ENCODE assay signal across 11 cellular contexts in genomic region chr2:64455545-64455944, GRCh38. TPM values are rescaled to one million over a fixed set of nuclear protein-coding genes. Genes with fewer than 3 reads are reported as not detected.
DNase-seq lines count a peak whose midpoint lies in the region; FAIRE-seq and TF ChIP-seq lines count a peak whose summit lies in the region.
"Had no signal": no experiment of that assay in that cellular context is flagged by ENCODE, and none has a peak within 500 bp of the region (broad histone marks: within the 10 kb centered on the region; RNA-seq: fewer than 3 reads in every experiment).

No MANE protein-coding gene starts in this region.

- H3K9me3 ChIP-seq in cardiac muscle cell (ENCODE audit: low read depth), result no peaks in the 10 kb centered on the region
- H3K9me3 ChIP-seq: SJSA1 had no signal

- peaks cover 44% of the 10 kb centered on the region for H3K27me3 Mint-ChIP-seq in activated T-helper 1 cell treated with anti-CD3 and anti-CD28 coated beads, Interleukin-12 subunit alpha, Interleukin-12 subunit beta, Interleukin-2, Interleukin-4 antibody, amounts not matched to agents 30 ng/mL and 10 ng/mL and 1 ng/mL, durations not matched to agents 14 hours and 24 hours and 36 hours (ENCODE audit: insufficient read depth)

- peak overlapping the region; percentile 83 for H3K4me3 Mint-ChIP-seq in activated T-helper 1 cell treated with anti-CD3 and anti-CD28 coated beads, Interleukin-12 subunit alpha, Interleukin-12 subunit beta, Interleukin-2, Interleukin-4 antibody, amounts not matched to agents 30 ng/mL and 10 ng/mL and 1 ng/mL, durations not matched to agents 14 hours and 24 hours and 36 hours

- H3K4me1 ChIP-seq in cardiac muscle cell (ENCODE audit: low read depth), result peaks cover 4% of the 10 kb centered on the region

- FAIRE-seq in urothelium cell line (lab: Jason Lieb, UNC) (peak; percentile 82), D721Med (lab: Jason Lieb, UNC) (no peak)

- no peak for DNase-seq in cardiac muscle cell (ENCODE audit: low read depth in 1 of 2, low spot score in 1 of 2)
- no peak for DNase-seq in cardiac septum (ENCODE audit: low spot score)
- no peak for DNase-seq in activated T-helper 1 cell treated with anti-CD3 and anti-CD28 coated beads, Interleukin-12 subunit alpha, Interleukin-12 subunit beta, Interleukin-2, Interleukin-4 antibody, amounts not matched to agents 30 ng/mL and 10 ng/mL and 1 ng/mL, durations not matched to agents 14 hours and 24 hours and 36 hours (ENCODE audit: low spot score)
- DNase-seq in kidney tubule cell (ENCODE audit: low spot score), result peak; percentile 13
- peak; percentile 73 for DNase-seq in urothelium cell line (ENCODE audit: low spot score)
- no peak for DNase-seq in D721Med (ENCODE audit: insufficient read length, low spot score)
- DNase-seq in stimulated activated CD4-positive, alpha-beta T cell treated with anti-CD3 and anti-CD28 coated beads, Interleukin-1b, Interleukin-23, amount 100 ng/mL, for 48 hours, result no peak
- no peak for DNase-seq in NCI-H2081 (lab: John Stamatoyannopoulos, UW)
- DNase-seq: DMS79; stimulated activated CD4-positive, alpha-beta T cell treated with anti-CD3 and anti-CD28 coated beads, Interleukin-15, amount 100 ng/mL, for 24 hours had no signal

- H3K4me1 Mint-ChIP-seq in activated T-helper 1 cell treated with anti-CD3 and anti-CD28 coated beads, Interleukin-12 subunit alpha, Interleukin-12 subunit beta, Interleukin-2, Interleukin-4 antibody, amounts not matched to agents 30 ng/mL and 10 ng/mL and 1 ng/mL, durations not matched to agents 14 hours and 24 hours and 36 hours (ENCODE audit: low read depth), result no peaks in the 10 kb centered on the region

- peak overlapping the region; percentile 69 for H3K4me3 ChIP-seq in cardiac muscle cell

- H3K9me3 Mint-ChIP-seq in activated T-helper 1 cell treated with anti-CD3 and anti-CD28 coated beads, Interleukin-12 subunit alpha, Interleukin-12 subunit beta, Interleukin-2, Interleukin-4 antibody, amounts not matched to agents 30 ng/mL and 10 ng/mL and 1 ng/mL, durations not matched to agents 14 hours and 24 hours and 36 hours, result no peaks in the 10 kb centered on the region

- no peak overlapping the region for H3K27ac ChIP-seq in cardiac muscle cell
- H3K27ac ChIP-seq: SJSA1 had no signal

- intact Hi-C loops in cardiac septum (cut with DNase I), result loop anchor here (2.0 kb wide), 1 partner anchor 31 kb away; no protein-coding TSS in a partner anchor
- intact Hi-C loops in activated T-helper 1 cell treated with anti-CD3 and anti-CD28 coated beads, Interleukin-12 subunit alpha, Interleukin-12 subunit beta, Interleukin-2, Interleukin-4 antibody, amounts not matched to agents 30 ng/mL and 10 ng/mL and 1 ng/mL, durations not matched to agents 14 hours and 24 hours and 36 hours (cut with micrococcal nuclease), result loop anchor here (10.0 kb wide), 1 partner anchor 871 kb away; the partner anchor contains the start of genes MDH1 and WDPCP

- H3K36me3 ChIP-seq in cardiac muscle cell, result peaks cover 7% of the 10 kb centered on the region

- no peaks in the 10 kb centered on the region for H3K36me3 Mint-ChIP-seq in activated T-helper 1 cell treated with anti-CD3 and anti-CD28 coated beads, Interleukin-12 subunit alpha, Interleukin-12 subunit beta, Interleukin-2, Interleukin-4 antibody, amounts not matched to agents 30 ng/mL and 10 ng/mL and 1 ng/mL, durations not matched to agents 14 hours and 24 hours and 36 hours (ENCODE audit: low read depth)

- TF ChIP-seq CTCF in cardiac muscle cell (IDR thresholded peaks at IDR 0.05; ENCODE audit: low read depth, low read length) (no peak), D721Med (IDR thresholded peaks at IDR 0.05; ENCODE audit: insufficient read depth, missing control alignments) (no peak)

- H3K27ac Mint-ChIP-seq in activated T-helper 1 cell treated with anti-CD3 and anti-CD28 coated beads, Interleukin-12 subunit alpha, Interleukin-12 subunit beta, Interleukin-2, Interleukin-4 antibody, amounts not matched to agents 30 ng/mL and 10 ng/mL and 1 ng/mL, durations not matched to agents 14 hours and 24 hours and 36 hours, result peak overlapping the region; percentile 57

- no peaks in the 10 kb centered on the region for H3K27me3 ChIP-seq in cardiac muscle cell
- H3K27me3 ChIP-seq: SJSA1 had no signal

RNA-seq across cellular contexts. Expression of gene LGALSL, which starts 1.6 kb away (rescaled TPM):
- total RNA-seq in cardiac muscle cell (12.8 and 15.8 TPM in 2 replicates), cardiac septum (13.1 TPM)
- 12.4 and 21.2 TPM in 2 replicates for polyA plus RNA-seq in cardiac muscle cell
- total RNA-seq in activated T-helper 1 cell treated with anti-CD3 and anti-CD28 coated beads, Interleukin-12 subunit alpha, Interleukin-12 subunit beta, Interleukin-2, Interleukin-4 antibody, amounts not matched to agents 30 ng/mL and 10 ng/mL and 1 ng/mL, durations not matched to agents 14 hours and 24 hours and 36 hours, result 2.5 and 3.1 TPM in 2 replicates

Comparison
In these comparisons a context has a peak if more than half of its experiments do, and no peak if none do; other contexts are left out.
1. DNase-seq: peak in kidney tubule cell (single experiment) and urothelium cell line (single experiment); none in cardiac muscle cell (0 of 2), cardiac septum (single experiment), activated T-helper 1 cell treated with anti-CD3 and anti-CD28 coated beads, Interleukin-12 subunit alpha, Interleukin-12 subunit beta, Interleukin-2, Interleukin-4 antibody, amounts not matched to agents 30 ng/mL and 10 ng/mL and 1 ng/mL, durations not matched to agents 14 hours and 24 hours and 36 hours (single experiment), D721Med (single experiment), stimulated activated CD4-positive, alpha-beta T cell treated with anti-CD3 and anti-CD28 coated beads, Interleukin-1b, Interleukin-23, amount 100 ng/mL, for 48 hours (single experiment) and NCI-H2081 (0 of 2).